11 cellular contexts compared by ENCODE assay signal in genomic region chr17:83195330-83196087, GRCh38.
DNase-seq lines count a peak whose midpoint lies in the region; ATAC-seq and TF ChIP-seq lines count a peak whose summit lies in the region.
"Had no signal": no experiment of that assay in that cellular context is flagged by ENCODE, and none has a peak within 500 bp of the region (broad histone marks: within the 10 kb centered on the region; RNA-seq: fewer than 3 reads in every experiment).

No MANE protein-coding gene starts in this region.

- peaks cover 33 to 34% of the 10 kb centered on the region in 2 donors for H3K4me1 Mint-ChIP-seq in effector memory CD8-positive, alpha-beta T cell (ENCODE audit: low read depth in 2 of 2)

- H3K4me3 ChIP-seq in BLaER1 treated with 17β-estradiol and CSF1 and Interleukin-3, amounts not matched to agents 10 nM and 100 nM: peak overlapping the region in 4 of 10 experiments; percentile 8 to 47 (median 25); a peak in 5 of 20 replicates
- H3K4me3 ChIP-seq in RWPE2 (ENCODE audit: severe bottlenecking): no peak overlapping the region
- H3K4me3 ChIP-seq in fibroblast of villous mesenchyme (ENCODE audit: low read depth, low read length): no peak overlapping the region
- no peak overlapping the region for H3K4me3 ChIP-seq in psoas muscle
- no peak overlapping the region for H3K4me3 ChIP-seq in trophoblast cell (ENCODE audit: low read depth, low read length)
- H3K4me3 ChIP-seq: cardiac muscle cell had no signal

- H3K14ac ChIP-seq in trophoblast cell (ENCODE audit: low read length): no peak overlapping the region

- intact Hi-C loops in psoas muscle (cut with DNase I): no loop called here

- no peaks in the 10 kb centered on the region for H3K27me3 ChIP-seq in BLaER1 treated with 17β-estradiol and CSF1 and Interleukin-3, amounts not matched to agents 10 nM and 100 nM
- H3K27me3 ChIP-seq in RWPE2 (ENCODE audit: insufficient read depth, poor library complexity, severe bottlenecking): no peaks in the 10 kb centered on the region
- peaks cover 0 to 4% (median 2%) of the 10 kb centered on the region in 3 donors for H3K27me3 ChIP-seq in psoas muscle (ENCODE audit: insufficient read depth in 3 of 3, low read length in 2 of 3)
- no peaks in the 10 kb centered on the region for H3K27me3 ChIP-seq in trophoblast cell (ENCODE audit: insufficient read depth, low read length)
- H3K27me3 ChIP-seq: cardiac muscle cell had no signal

- H4K20me1 ChIP-seq in BLaER1 treated with 17β-estradiol and CSF1 and Interleukin-3, amounts not matched to agents 10 nM and 100 nM: no peaks in the 10 kb centered on the region

- H2BK12ac ChIP-seq in trophoblast cell (ENCODE audit: low read length): no peak overlapping the region

- peaks cover 27% of the 10 kb centered on the region for H3K36me3 Mint-ChIP-seq in effector memory CD8-positive, alpha-beta T cell (ENCODE audit: insufficient read depth)

- no peak overlapping the region for H4K8ac ChIP-seq in trophoblast cell (ENCODE audit: low read depth, low read length)

- no peak overlapping the region for H3K18ac ChIP-seq in trophoblast cell (ENCODE audit: low read length)

- H4K91ac ChIP-seq in trophoblast cell (ENCODE audit: low read depth, low read length): no peak overlapping the region

- no peak overlapping the region for H2AK5ac ChIP-seq in trophoblast cell (ENCODE audit: low read length)

- H3K4me2 ChIP-seq in BLaER1 treated with 17β-estradiol and CSF1 and Interleukin-3, amounts not matched to agents 10 nM and 100 nM: peak overlapping the region; percentile 77 to 100 (median 89)
- no peak overlapping the region for H3K4me2 ChIP-seq in trophoblast cell (ENCODE audit: low read length)

- peaks cover 69 to 80% (median 76%) of the 10 kb centered on the region in 10 experiments for H3K4me1 ChIP-seq in BLaER1 treated with 17β-estradiol and CSF1 and Interleukin-3, amounts not matched to agents 10 nM and 100 nM
- no peaks in the 10 kb centered on the region for H3K4me1 ChIP-seq in RWPE2 (ENCODE audit: insufficient read depth, poor library complexity, severe bottlenecking)
- H3K4me1 ChIP-seq in psoas muscle: peaks cover 25% of the 10 kb centered on the region
- no peaks in the 10 kb centered on the region for H3K4me1 ChIP-seq in trophoblast cell (ENCODE audit: control insufficient read depth in 1 of 2, insufficient read depth in 2 of 2, low read length in 2 of 2)

- H2BK120ac ChIP-seq in trophoblast cell (ENCODE audit: insufficient read depth, low read length, poor library complexity): no peak overlapping the region

- H2BK5ac ChIP-seq in trophoblast cell (ENCODE audit: low read depth, low read length, poor library complexity): no peak overlapping the region

- H3K23ac ChIP-seq in trophoblast cell (ENCODE audit: low read length): no peak overlapping the region

- no peaks in the 10 kb centered on the region for H3K27me3 Mint-ChIP-seq in effector memory CD8-positive, alpha-beta T cell

- H2AFZ ChIP-seq in trophoblast cell (ENCODE audit: insufficient read depth, low read length, poor library complexity): no peak overlapping the region

- ATAC-seq in RWPE2 (ENCODE audit: low read depth) (peak; percentile 58; the same call in 2 of the 3 replicates), psoas muscle (peak; percentile 39 to 58 (median 55))
- ATAC-seq in effector memory CD8-positive, alpha-beta T cell (replicated peaks): no peak

- H3K27ac Mint-ChIP-seq in effector memory CD8-positive, alpha-beta T cell: no peak overlapping the region

- DNase-seq in RWPE2 (ENCODE audit: low spot score) (peak; percentile 48), fibroblast of villous mesenchyme (ENCODE audit: low read depth) (no peak), psoas muscle (peak; percentile 65 to 78), trophoblast cell (no peak), HT-29 (ENCODE audit: low spot score) (no peak), occipital lobe (lab: John Stamatoyannopoulos, UW) (no peak)
- DNase-seq in effector memory CD8-positive, alpha-beta T cell: no peak
- DNase-seq: NCI-H2107, small intestine had no signal

- TF ChIP-seq CTCF in RWPE2 (IDR thresholded peaks at IDR 0.05; ENCODE audit: poor library complexity, severe bottlenecking): no peak
- peak; percentile 6 for TF ChIP-seq CTCF in fibroblast of villous mesenchyme (IDR thresholded peaks at IDR 0.05; ENCODE audit: insufficient read depth, low read depth, low read length)
- TF ChIP-seq CTCF in psoas muscle (IDR thresholded peaks at IDR 0.05): no peak

- no peaks in the 10 kb centered on the region for H3K79me2 ChIP-seq in trophoblast cell (ENCODE audit: control insufficient read depth, insufficient read depth, low read length, poor library complexity)

- H3K4me3 Mint-ChIP-seq in effector memory CD8-positive, alpha-beta T cell: no peak overlapping the region

- H3K9me3 ChIP-seq in BLaER1 treated with 17β-estradiol and CSF1 and Interleukin-3, amounts not matched to agents 10 nM and 100 nM (replicated peaks in 1 of 11): peaks cover 0 to 9% (median 8%) of the 10 kb centered on the region in 11 experiments; a peak in 15 of 22 replicates
- no peaks in the 10 kb centered on the region for H3K9me3 ChIP-seq in RWPE2 (ENCODE audit: severe bottlenecking)
- no peaks in the 10 kb centered on the region for H3K9me3 ChIP-seq in psoas muscle
- H3K9me3 ChIP-seq in trophoblast cell (ENCODE audit: insufficient read depth, low read depth, low read length): peaks cover 72% of the 10 kb centered on the region

- H3K9me3 Mint-ChIP-seq in effector memory CD8-positive, alpha-beta T cell: no peaks in the 10 kb centered on the region

- 32 to 44% (median 34%) methylated on average over 18 to 21 of the region's 21 CpGs for WGBS in psoas muscle, 3 donors
- WGBS in trophoblast cell (ENCODE audit: extremely low coverage, insufficient coverage, insufficient read length): no CpG with 5 or more reads among the region's 21 CpGs

- no peak overlapping the region for H3K4ac ChIP-seq in trophoblast cell (ENCODE audit: low read depth, low read length)

- no peak overlapping the region for H4K12ac ChIP-seq in trophoblast cell (ENCODE audit: low read depth, low read length)

- H3K36me3 ChIP-seq in BLaER1 treated with 17β-estradiol and CSF1 and Interleukin-3, amounts not matched to agents 10 nM and 100 nM: no peaks in the 10 kb centered on the region
- H3K36me3 ChIP-seq in RWPE2 (ENCODE audit: low read depth): no peaks in the 10 kb centered on the region
- H3K36me3 ChIP-seq in psoas muscle (ENCODE audit: insufficient read depth in 1 of 2, low read depth in 1 of 2): no peaks in the 10 kb centered on the region
- H3K36me3 ChIP-seq in trophoblast cell (ENCODE audit: control insufficient read depth in 1 of 2, insufficient read depth in 2 of 2, low read length in 2 of 2): no peaks in the 10 kb centered on the region
- H3K36me3 ChIP-seq: cardiac muscle cell had no signal

- no peaks in the 10 kb centered on the region for H3K79me1 ChIP-seq in trophoblast cell (ENCODE audit: low read length)

- peak overlapping the region in 10 of 11 experiments; percentile 5 to 74 (median 50); a peak in 19 of 22 replicates for H3K9ac ChIP-seq in BLaER1 treated with 17β-estradiol and CSF1 and Interleukin-3, amounts not matched to agents 10 nM and 100 nM
- H3K9ac ChIP-seq in trophoblast cell (ENCODE audit: low read length): no peak overlapping the region

- peak overlapping the region; percentile 22 to 74 (median 61); a peak in 21 of 22 replicates for H3K27ac ChIP-seq in BLaER1 treated with 17β-estradiol and CSF1 and Interleukin-3, amounts not matched to agents 10 nM and 100 nM
- H3K27ac ChIP-seq in RWPE2 (ENCODE audit: poor library complexity, severe bottlenecking) (no peak overlapping the region), psoas muscle (peak overlapping the region; percentile 46), trophoblast cell (ENCODE audit: low read depth, low read length) (no peak overlapping the region)
- H3K27ac ChIP-seq: cardiac muscle cell had no signal

Comparison
In these comparisons a context has a peak if more than half of its experiments do, and no peak if none do; other contexts are left out.
1. H3K27ac ChIP-seq: peak in BLaER1 treated with 17β-estradiol and CSF1 and Interleukin-3, amounts not matched to agents 10 nM and 100 nM (11 of 11) and psoas muscle (single experiment); none in RWPE2 (single experiment) and trophoblast cell (single experiment).
2. DNase-seq: peak in RWPE2 (single experiment) and psoas muscle (2 of 2); none in fibroblast of villous mesenchyme (single experiment), trophoblast cell (0 of 2), effector memory CD8-positive, alpha-beta T cell (0 of 3), HT-29 (single experiment) and occipital lobe (single experiment).